In genomic region chr9:33161011-33161588, GRCh38 we compare ENCODE assay signal across 8 cellular contexts. TPM values are rescaled to one million over a fixed set of nuclear protein-coding genes. Genes with fewer than 3 reads are reported as not detected.
A peak's percentile ranks its signal among the peaks of the same experiment; 100 is the strongest.
DNase-seq lines count a peak whose midpoint lies in the region; TF ChIP-seq lines count a peak whose summit lies in the region.

No MANE protein-coding gene starts in this region.

- peak overlapping the region; percentile 96 for H4K91ac ChIP-seq in mesenchymal stem cell (ENCODE audit: low read length)

- 15% methylated on average over 6 of the region's 6 CpGs for WGBS in mesenchymal stem cell
- 29 to 51% methylated on average over 3 to 6 of the region's 6 CpGs for WGBS in transverse colon (ENCODE audit: low coverage in 1 of 2), 2 donors

- H3K79me1 ChIP-seq in mesenchymal stem cell (replicated peaks; ENCODE audit: low read length, poor library complexity, severe bottlenecking): peaks cover 13% of the 10 kb centered on the region

- H3K27ac Mint-ChIP-seq in HFFc6: peak overlapping the region; percentile 92
- H3K27ac Mint-ChIP-seq in T-helper 1 cell treated with Interleukin-12 subunit alpha and Interleukin-12 subunit beta and Interleukin-4 antibody, amounts not matched to agents 30 μg/mL and 1 μg/mL, for 36 hours: peak overlapping the region; percentile 97

- peak overlapping the region; percentile 97 for H3K4me2 ChIP-seq in BLaER1
- peak overlapping the region; percentile 57 for H3K4me2 ChIP-seq in mesenchymal stem cell (ENCODE audit: low read length, poor library complexity, severe bottlenecking)

- peak; percentile 39 for TF ChIP-seq POLR2A in transverse colon (IDR thresholded peaks at IDR 0.05)

- peaks cover 2% of the 10 kb centered on the region for H3K27me3 Mint-ChIP-seq in HFFc6 (ENCODE audit: insufficient read depth)
- H3K27me3 Mint-ChIP-seq in T-helper 1 cell treated with Interleukin-12 subunit alpha and Interleukin-12 subunit beta and Interleukin-4 antibody, amounts not matched to agents 30 μg/mL and 1 μg/mL, for 36 hours (ENCODE audit: low read depth): no peaks in the 10 kb centered on the region

- H3K9me3 ChIP-seq in BLaER1 (no peaks in the 10 kb centered on the region), mesenchymal stem cell (ENCODE audit: control insufficient read depth, low read length) (no peaks in the 10 kb centered on the region), transverse colon (no peaks in the 10 kb centered on the region)

- H3K18ac ChIP-seq in mesenchymal stem cell (ENCODE audit: low read depth in 1 of 2, low read length in 2 of 2): peak overlapping the region; percentile 79 to 96

- peak overlapping the region; percentile 54 for H2BK15ac ChIP-seq in mesenchymal stem cell (ENCODE audit: low read depth, poor library complexity, severe bottlenecking)

- H3K4ac ChIP-seq in mesenchymal stem cell (ENCODE audit: low read depth in 1 of 2, low read length in 2 of 2): peak overlapping the region; percentile 56 to 89

- H2BK12ac ChIP-seq in mesenchymal stem cell (ENCODE audit: low read length in 2 of 2): peak overlapping the region; percentile 19 to 94

- H3K27ac ChIP-seq in BLaER1 (peak overlapping the region; percentile 67), mesenchymal stem cell (ENCODE audit: low read length, poor library complexity, severe bottlenecking) (peak overlapping the region; percentile 88), transverse colon (peak overlapping the region; percentile 93 to 97 (median 96))

- H3K36me3 ChIP-seq in BLaER1: no peaks in the 10 kb centered on the region
- no peaks in the 10 kb centered on the region for H3K36me3 ChIP-seq in mesenchymal stem cell (ENCODE audit: control insufficient read depth in 1 of 2, insufficient read depth in 2 of 2, low read depth in 1 of 2, low read length in 2 of 2)
- no peaks in the 10 kb centered on the region for H3K36me3 ChIP-seq in transverse colon

- no peak overlapping the region for H2AFZ ChIP-seq in mesenchymal stem cell (ENCODE audit: low read depth, low read length)

- intact Hi-C loops in transverse colon (cut with DNase I; ENCODE audit: low total_unique reads): no loop called here

- H3K4me3 Mint-ChIP-seq in HFFc6: peak overlapping the region; percentile 96
- peak overlapping the region; percentile 70 for H3K4me3 Mint-ChIP-seq in T-helper 1 cell treated with Interleukin-12 subunit alpha and Interleukin-12 subunit beta and Interleukin-4 antibody, amounts not matched to agents 30 μg/mL and 1 μg/mL, for 36 hours

- H3K9ac ChIP-seq in BLaER1 (peak overlapping the region; percentile 46), mesenchymal stem cell (ENCODE audit: low read length) (peak overlapping the region; percentile 70)

- H3K4me3 ChIP-seq in BLaER1 (no peak overlapping the region), choroid plexus epithelial cell (ENCODE audit: low read depth, low read length) (no peak overlapping the region), mesenchymal stem cell (ENCODE audit: insufficient read depth in 1 of 2, low read depth in 1 of 2, low read length in 2 of 2) (peak overlapping the region in 1 of 2 experiments; percentile 60), transverse colon (peak overlapping the region in 1 of 4 donors; percentile 8)

- peak overlapping the region; percentile 95 for H2BK120ac ChIP-seq in mesenchymal stem cell (ENCODE audit: low read depth, low read length)

- peaks cover 5% of the 10 kb centered on the region for H3K36me3 Mint-ChIP-seq in HFFc6 (ENCODE audit: low read depth)
- H3K36me3 Mint-ChIP-seq in T-helper 1 cell treated with Interleukin-12 subunit alpha and Interleukin-12 subunit beta and Interleukin-4 antibody, amounts not matched to agents 30 μg/mL and 1 μg/mL, for 36 hours (ENCODE audit: low read depth): peaks cover 16% of the 10 kb centered on the region

- TF ChIP-seq EP300 in transverse colon (IDR thresholded peaks at IDR 0.05; ENCODE audit: low read depth): no peak

- H2BK5ac ChIP-seq in mesenchymal stem cell (ENCODE audit: low read depth, low read length, poor library complexity, severe bottlenecking): peak overlapping the region; percentile 59

- DNase-seq in HFFc6: peak; percentile 97
- peak; percentile 97 for DNase-seq in choroid plexus epithelial cell (ENCODE audit: low read depth)
- DNase-seq in mesenchymal stem cell: peak; percentile 98
- DNase-seq in transverse colon: peak; percentile 73
- no peak for DNase-seq in GM10266 (ENCODE audit: extremely low spot score)
- no peak for DNase-seq in OCI-M2 (lab: John Stamatoyannopoulos, UW; ENCODE audit: unreplicated experiment)

- in situ Hi-C loops in transverse colon (cut with MboI; ENCODE audit: low pct_ligation_motif_present in 1 of 4, low pct_unique_long_range_greater_than_20kb in 1 of 4, low sequenced_read_pairs in 3 of 4): no loop called here

- peak overlapping the region; percentile 75 for H4K8ac ChIP-seq in mesenchymal stem cell (ENCODE audit: low read length)

- H3K9me3 Mint-ChIP-seq in HFFc6: no peaks in the 10 kb centered on the region
- no peaks in the 10 kb centered on the region for H3K9me3 Mint-ChIP-seq in T-helper 1 cell treated with Interleukin-12 subunit alpha and Interleukin-12 subunit beta and Interleukin-4 antibody, amounts not matched to agents 30 μg/mL and 1 μg/mL, for 36 hours

- H3K4me1 Mint-ChIP-seq in HFFc6 (ENCODE audit: low read depth): peaks cover 90% of the 10 kb centered on the region
- peaks cover 81% of the 10 kb centered on the region for H3K4me1 Mint-ChIP-seq in T-helper 1 cell treated with Interleukin-12 subunit alpha and Interleukin-12 subunit beta and Interleukin-4 antibody, amounts not matched to agents 30 μg/mL and 1 μg/mL, for 36 hours (ENCODE audit: low read depth)

- no peaks in the 10 kb centered on the region for H3K27me3 ChIP-seq in BLaER1
- H3K27me3 ChIP-seq in mesenchymal stem cell (ENCODE audit: control insufficient read depth in 1 of 2, insufficient read depth in 1 of 2, low read length in 2 of 2): no peaks in the 10 kb centered on the region
- H3K27me3 ChIP-seq in transverse colon: no peaks in the 10 kb centered on the region

- no peak overlapping the region for H3K23ac ChIP-seq in mesenchymal stem cell (ENCODE audit: low read length in 2 of 2)

- H3K14ac ChIP-seq in mesenchymal stem cell (ENCODE audit: low read length in 2 of 2): no peak overlapping the region

- H4K20me1 ChIP-seq in BLaER1: peaks cover 63% of the 10 kb centered on the region

- TF ChIP-seq CTCF in HFFc6 (IDR thresholded peaks at IDR 0.05): no peak
- no peak for TF ChIP-seq CTCF in choroid plexus epithelial cell (conservative IDR thresholded peaks at IDR 0.05; ENCODE audit: low read depth, low read length)
- no peak for TF ChIP-seq CTCF in transverse colon (IDR thresholded peaks at IDR 0.05)
- no peak for TF ChIP-seq CTCF in GM10266 (IDR thresholded peaks at IDR 0.05; ENCODE audit: control insufficient read depth, insufficient read depth, low read depth, missing control alignments)

- peak overlapping the region; percentile 55 for H2AK5ac ChIP-seq in mesenchymal stem cell (ENCODE audit: low read length, severe bottlenecking)

- H3K4me1 ChIP-seq in BLaER1: peaks cover 89% of the 10 kb centered on the region
- H3K4me1 ChIP-seq in mesenchymal stem cell (ENCODE audit: control insufficient read depth, insufficient read depth, low read depth, low read length): peaks cover 47% of the 10 kb centered on the region
- H3K4me1 ChIP-seq in transverse colon: peaks cover 61 to 97% (median 89%) of the 10 kb centered on the region in 4 donors

RNA-seq across cellular contexts. Expression of gene B4GALT1, which starts 6.0 kb away (rescaled TPM):
- total RNA-seq in HFFc6 (2021; fragmentation: NEBNext Ultra II Directional; extraction: Animal tissue kit (Norgen Biotek cat#: 25700)): 100 to 1,000 TPM in 4 of 6 experiments, 10 to 100 TPM in 2; 87.2 to 116 (median 106) TPM
- 58.5 TPM for polyA plus RNA-seq in mesenchymal stem cell (2013, experiment 1 of 2)
- polyA plus RNA-seq in mesenchymal stem cell (2013, experiment 2 of 2): 58.1 TPM
- 100 to 1,000 TPM in 2 of 4 donors, 10 to 100 TPM in 2; 23.7 to 126 (median 93.7) TPM for total RNA-seq in transverse colon

Comparison
In these comparisons a context has a peak if more than half of its experiments do, and no peak if none do; other contexts are left out.
1. DNase-seq: peak in HFFc6 (single experiment), choroid plexus epithelial cell (single experiment), mesenchymal stem cell (single experiment) and transverse colon (single experiment); none in GM10266 (single experiment) and OCI-M2 (single experiment).
2. Peak in every context shown above with its lines, with median percentiles within 50 percentile points of each other: H3K27ac ChIP-seq.